Comparison of ENCODE assay signal across 32 cellular contexts in genomic region chr3:171847133-171847532, GRCh38. TPM values are rescaled to one million over a fixed set of nuclear protein-coding genes. Genes with fewer than 3 reads are reported as not detected.
DNase-seq lines count a peak whose midpoint lies in the region; ATAC-seq and TF ChIP-seq lines count a peak whose summit lies in the region.
"Had no signal": no experiment of that assay in that cellular context is flagged by ENCODE, and none has a peak within 500 bp of the region (broad histone marks: within the 10 kb centered on the region; RNA-seq: fewer than 3 reads in every experiment).

No MANE protein-coding gene starts in this region.

- no TSS peak for BruUV-seq in OCI-LY7 (replicated peaks; lab: Mats Ljungman, UMichigan)

- H3K4me3 Mint-ChIP-seq in T-helper 2 cell treated with Interferon-gamma antibody and Interleukin-4, amounts not matched to agents 5 μg/mL and 100 μg/mL, for 36 hours: peak overlapping the region; percentile 30
- peak overlapping the region; percentile 47 for H3K4me3 Mint-ChIP-seq in activated naive CD8-positive, alpha-beta T cell treated with anti-CD3 and anti-CD28 coated beads for 36 hours
- H3K4me3 Mint-ChIP-seq in stimulated activated naive CD8-positive, alpha-beta T cell treated with anti-CD3 and anti-CD28 coated beads, Interleukin-15, Interleukin-2, amounts not matched to agents 100 ng/mL and 50 ng/mL, for 24 hours: peak overlapping the region; percentile 40
- H3K4me3 Mint-ChIP-seq: activated CD4-positive, alpha-beta T cell treated with anti-CD3 and anti-CD28 coated beads, Interleukin-2, amount 10 ng/mL, durations not matched to agents 7 days and 5 days; activated T-helper 1 cell treated with anti-CD3 and anti-CD28 coated beads, Interleukin-12 subunit alpha, Interleukin-12 subunit beta, Interleukin-2, Interleukin-4 antibody, amounts not matched to agents 30 ng/mL and 10 ng/mL and 1 ng/mL, durations not matched to agents 14 hours and 24 hours and 36 hours; dendritic cell treated with granulocyte-macrophage colony-stimulating factor and Interleukin-4, amounts not matched to agents 40 ng/mL and 50 ng/mL, for 4 days; GM23338; HFFc6 had no signal

- CTCF ChIA-PET in OCI-LY7 (lab: Charles Lee; ENCODE audit: unreplicated experiment): no interaction called here

- peaks cover 0 to 17% of the 10 kb centered on the region in 2 donors for H3K4me1 ChIP-seq in right atrium auricular region
- no peaks in the 10 kb centered on the region for H3K4me1 ChIP-seq in OCI-LY7 (ENCODE audit: insufficient read depth, low read length, poor library complexity, severe bottlenecking)

- H3K9me2 ChIP-seq in OCI-LY7 (ENCODE audit: insufficient read depth, low read length): no peaks in the 10 kb centered on the region

- no peaks in the 10 kb centered on the region for H4K20me1 ChIP-seq in OCI-LY7 (ENCODE audit: insufficient read depth, low read length)

- ATAC-seq in left ventricle myocardium superior: peak; percentile 63
- ATAC-seq: GM23338, left lung, Panc1, pancreas had no signal

- H3K27ac ChIP-seq in right atrium auricular region (no peak overlapping the region), OCI-LY7 (ENCODE audit: low read depth, low read length, poor library complexity, severe bottlenecking) (no peak overlapping the region)
- H3K27ac ChIP-seq: 22Rv1, KMS-11, left lung, pancreas, stomach, WERI-Rb-1 had no signal

- DNase-seq in T-helper 2 cell treated with Interferon-gamma antibody and Interleukin-4, amounts not matched to agents 5 μg/mL and 100 μg/mL, for 36 hours (ENCODE audit: low spot score): no peak
- DNase-seq in T-helper 2 cell (no peak), left ventricle myocardium superior (no peak), right atrium auricular region (ENCODE audit: low spot score) (no peak), T-helper 1 cell (no peak), OCI-LY7 (ENCODE audit: low spot score) (no peak)
- DNase-seq in activated naive CD8-positive, alpha-beta T cell treated with anti-CD3 and anti-CD28 coated beads for 36 hours: no peak
- DNase-seq: Calu3; central memory CD4-positive, alpha-beta T cell; DMS79 treated with DMSO at 0.1 percent for 48 hours; erythroblast; GDM1; left lung; mesendoderm; NCI-H2029; NCI-H524 treated with DMSO at 0.1 percent for 48 hours; pancreas; SHP77 treated with DMSO at 0.1 percent for 48 hours; small intestine; stomach; T1000; WERI-Rb-1 had no signal

- H3K27me3 ChIP-seq in right atrium auricular region: no peaks in the 10 kb centered on the region
- H3K27me3 ChIP-seq: left lung, pancreas, stomach had no signal

- no peak for TF ChIP-seq CTCF in right atrium auricular region (IDR thresholded peaks at IDR 0.05)
- no peak for TF ChIP-seq CTCF in OCI-LY7 (conservative IDR thresholded peaks at IDR 0.05; ENCODE audit: low read length)

- H3K27ac Mint-ChIP-seq in T-helper 2 cell treated with Interferon-gamma antibody and Interleukin-4, amounts not matched to agents 5 μg/mL and 100 μg/mL, for 36 hours: no peak overlapping the region
- H3K27ac Mint-ChIP-seq in activated naive CD8-positive, alpha-beta T cell treated with anti-CD3 and anti-CD28 coated beads for 36 hours: peak overlapping the region; percentile 88
- peak overlapping the region; percentile 89 for H3K27ac Mint-ChIP-seq in stimulated activated naive CD8-positive, alpha-beta T cell treated with anti-CD3 and anti-CD28 coated beads, Interleukin-15, Interleukin-2, amounts not matched to agents 100 ng/mL and 50 ng/mL, for 24 hours
- H3K27ac Mint-ChIP-seq: activated CD4-positive, alpha-beta T cell treated with anti-CD3 and anti-CD28 coated beads, Interleukin-2, amount 10 ng/mL, durations not matched to agents 7 days and 5 days; activated T-helper 1 cell treated with anti-CD3 and anti-CD28 coated beads, Interleukin-12 subunit alpha, Interleukin-12 subunit beta, Interleukin-2, Interleukin-4 antibody, amounts not matched to agents 30 ng/mL and 10 ng/mL and 1 ng/mL, durations not matched to agents 14 hours and 24 hours and 36 hours; dendritic cell treated with granulocyte-macrophage colony-stimulating factor and Interleukin-4, amounts not matched to agents 40 ng/mL and 50 ng/mL, for 4 days; GM23338; HFFc6 had no signal

- H3K36me3 Mint-ChIP-seq in T-helper 2 cell treated with Interferon-gamma antibody and Interleukin-4, amounts not matched to agents 5 μg/mL and 100 μg/mL, for 36 hours (ENCODE audit: low read depth): peaks cover 4% of the 10 kb centered on the region
- H3K36me3 Mint-ChIP-seq in activated naive CD8-positive, alpha-beta T cell treated with anti-CD3 and anti-CD28 coated beads for 36 hours: peaks cover 3% of the 10 kb centered on the region
- H3K36me3 Mint-ChIP-seq in stimulated activated naive CD8-positive, alpha-beta T cell treated with anti-CD3 and anti-CD28 coated beads, Interleukin-15, Interleukin-2, amounts not matched to agents 100 ng/mL and 50 ng/mL, for 24 hours (ENCODE audit: low read depth): no peaks in the 10 kb centered on the region

- peaks cover 17% of the 10 kb centered on the region for H3K27me3 Mint-ChIP-seq in T-helper 2 cell treated with Interferon-gamma antibody and Interleukin-4, amounts not matched to agents 5 μg/mL and 100 μg/mL, for 36 hours (ENCODE audit: low read depth)
- peaks cover 18% of the 10 kb centered on the region for H3K27me3 Mint-ChIP-seq in activated naive CD8-positive, alpha-beta T cell treated with anti-CD3 and anti-CD28 coated beads for 36 hours
- peaks cover 21% of the 10 kb centered on the region for H3K27me3 Mint-ChIP-seq in stimulated activated naive CD8-positive, alpha-beta T cell treated with anti-CD3 and anti-CD28 coated beads, Interleukin-15, Interleukin-2, amounts not matched to agents 100 ng/mL and 50 ng/mL, for 24 hours
- H3K27me3 Mint-ChIP-seq: dendritic cell treated with granulocyte-macrophage colony-stimulating factor and Interleukin-4, amounts not matched to agents 40 ng/mL and 50 ng/mL, for 4 days had no signal

- H3K9me3 Mint-ChIP-seq in T-helper 2 cell treated with Interferon-gamma antibody and Interleukin-4, amounts not matched to agents 5 μg/mL and 100 μg/mL, for 36 hours: peaks cover 10% of the 10 kb centered on the region
- H3K9me3 Mint-ChIP-seq in activated naive CD8-positive, alpha-beta T cell treated with anti-CD3 and anti-CD28 coated beads for 36 hours: peaks cover 5% of the 10 kb centered on the region
- no peaks in the 10 kb centered on the region for H3K9me3 Mint-ChIP-seq in stimulated activated naive CD8-positive, alpha-beta T cell treated with anti-CD3 and anti-CD28 coated beads, Interleukin-15, Interleukin-2, amounts not matched to agents 100 ng/mL and 50 ng/mL, for 24 hours
- H3K9me3 Mint-ChIP-seq: dendritic cell treated with granulocyte-macrophage colony-stimulating factor and Interleukin-4, amounts not matched to agents 40 ng/mL and 50 ng/mL, for 4 days; GM23338; HFFc6 had no signal

- H3K4me3 ChIP-seq in right atrium auricular region (no peak overlapping the region), OCI-LY7 (ENCODE audit: low read depth, low read length, poor library complexity, severe bottlenecking) (no peak overlapping the region)
- H3K4me3 ChIP-seq: GM23338, left lung, pancreas, stomach had no signal

- H3K36me3 ChIP-seq in right atrium auricular region (no peaks in the 10 kb centered on the region), OCI-LY7 (ENCODE audit: insufficient read depth, low read length) (no peaks in the 10 kb centered on the region)
- H3K36me3 ChIP-seq: left lung, pancreas, stomach, WERI-Rb-1 had no signal

- intact Hi-C loops in left ventricle myocardium superior (cut with micrococcal nuclease) (no loop called here), OCI-LY7 (cut with micrococcal nuclease; ENCODE audit: unreplicated experiment) (no loop called here)

- H2AFZ ChIP-seq in OCI-LY7 (ENCODE audit: low read length): no peak overlapping the region
- H2AFZ ChIP-seq: GM23338 had no signal

- H3K9me3 ChIP-seq in right atrium auricular region: no peaks in the 10 kb centered on the region
- H3K9me3 ChIP-seq in OCI-LY7 (ENCODE audit: low read length): no peaks in the 10 kb centered on the region
- H3K9me3 ChIP-seq: left lung, pancreas, stomach had no signal

- no peaks in the 10 kb centered on the region for H3K79me2 ChIP-seq in OCI-LY7 (ENCODE audit: insufficient read depth, low read depth, low read length)

- POLR2A ChIA-PET in OCI-LY7 (lab: Charles Lee): no interaction called here

- peaks cover 27% of the 10 kb centered on the region for H3K4me1 Mint-ChIP-seq in T-helper 2 cell treated with Interferon-gamma antibody and Interleukin-4, amounts not matched to agents 5 μg/mL and 100 μg/mL, for 36 hours (ENCODE audit: low read depth)
- peaks cover 32% of the 10 kb centered on the region for H3K4me1 Mint-ChIP-seq in activated naive CD8-positive, alpha-beta T cell treated with anti-CD3 and anti-CD28 coated beads for 36 hours
- peaks cover 39% of the 10 kb centered on the region for H3K4me1 Mint-ChIP-seq in stimulated activated naive CD8-positive, alpha-beta T cell treated with anti-CD3 and anti-CD28 coated beads, Interleukin-15, Interleukin-2, amounts not matched to agents 100 ng/mL and 50 ng/mL, for 24 hours (ENCODE audit: low read depth)

- no peak overlapping the region for H3K4me2 ChIP-seq in OCI-LY7 (ENCODE audit: low read length)
- H3K4me2 ChIP-seq: GM23338, KMS-11 had no signal

RNA-seq across cellular contexts. Expression of gene TMEM212, which starts 4.0 kb away (rescaled TPM):
- not detected for total RNA-seq in left ventricle myocardium superior
- total RNA-seq in right atrium auricular region: not detected
- total RNA-seq in activated naive CD8-positive, alpha-beta T cell treated with anti-CD3 and anti-CD28 coated beads for 36 hours: not detected
- not detected in 2 replicates for total RNA-seq in OCI-LY7 (2014; rRNA removed; shearing (Covaris generic))
- not detected in 2 replicates for total RNA-seq in OCI-LY7 (2022)
- total RNA-seq: activated CD4-positive, alpha-beta T cell treated with anti-CD3 and anti-CD28 coated beads, Interleukin-2, amount 10 ng/mL, durations not matched to agents 7 days and 5 days; activated T-helper 1 cell treated with anti-CD3 and anti-CD28 coated beads, Interleukin-12 subunit alpha, Interleukin-12 subunit beta, Interleukin-2, Interleukin-4 antibody, amounts not matched to agents 30 ng/mL and 10 ng/mL and 1 ng/mL, durations not matched to agents 14 hours and 24 hours and 36 hours; Calu3; GM23338; HFFc6; pancreas; renal cortical epithelial cell; stomach had no signal

RNA-seq across cellular contexts. Expression of gene PLD1, which starts 36.9 kb away (rescaled TPM):
- 75.1 TPM for total RNA-seq in left ventricle myocardium superior
- total RNA-seq in right atrium auricular region: 100 to 1,000 TPM in 1 of 2 donors, 10 to 100 TPM in 1; 64.5 to 111 TPM
- total RNA-seq in activated naive CD8-positive, alpha-beta T cell treated with anti-CD3 and anti-CD28 coated beads for 36 hours: under 1 TPM; 0.18 to 0.52 TPM
- not detected in 2 replicates for total RNA-seq in OCI-LY7 (2014; rRNA removed; shearing (Covaris generic))
- total RNA-seq in OCI-LY7 (2022): not detected in 2 replicates

Comparison
In these comparisons a context has a peak if more than half of its experiments do, and no peak if none do; other contexts are left out.
1. RNA of gene PLD1, which starts 36.9 kb away (total RNA-seq): 64.5 to 111 TPM in right atrium auricular region and 75.1 TPM in left ventricle myocardium superior (single experiment); 0.18 to 0.52 TPM in activated naive CD8-positive, alpha-beta T cell treated with anti-CD3 and anti-CD28 coated beads for 36 hours and not detected in OCI-LY7; every median in the first group is over 10 times any median in the second.
2. Peak in every context shown above with its lines, with median percentiles within 50 percentile points of each other: H3K4me3 Mint-ChIP-seq.